Comparison of ENCODE assay signal across 8 cellular contexts in genomic region chr5:43037929-43038510, GRCh38. TPM values are rescaled to one million over a fixed set of nuclear protein-coding genes. Genes with fewer than 3 reads are reported as not detected.
DNase-seq lines count a peak whose midpoint lies in the region; ATAC-seq and TF ChIP-seq lines count a peak whose summit lies in the region.

No MANE protein-coding gene starts in this region.

- peak; percentile 71 for DNase-seq in AG10803 (ENCODE audit: low read depth)
- peak in 2 of 3 donors; percentile 36 to 56 for DNase-seq in Peyer's patch
- peak; percentile 79 for DNase-seq in dermis blood vessel endothelial cell
- DNase-seq in effector CD8-positive, alpha-beta T cell (lab: John Stamatoyannopoulos, UW) = no peak
- no peak for DNase-seq in HK-2 (ENCODE audit: unreplicated experiment)

- peak overlapping the region; percentile 54 for H3K4me3 ChIP-seq in AG10803 (ENCODE audit: low read length)
- peak overlapping the region; percentile 13 to 61 (median 33) for H3K4me3 ChIP-seq in Peyer's patch

- H3K4me1 Mint-ChIP-seq in nephron = peaks cover 43% of the 10 kb centered on the region

- no peak for TF ChIP-seq POLR2A in Peyer's patch (IDR thresholded peaks at IDR 0.05)

- peaks cover 7% of the 10 kb centered on the region for H3K9me3 Mint-ChIP-seq in nephron

- no peaks in the 10 kb centered on the region for H3K27me3 ChIP-seq in Peyer's patch

- H3K27ac Mint-ChIP-seq in nephron = no peak overlapping the region

- no peaks in the 10 kb centered on the region for H3K36me3 Mint-ChIP-seq in nephron (ENCODE audit: low read depth)

- no peak for TF ChIP-seq CTCF in AG10803 (conservative IDR thresholded peaks at IDR 0.05; ENCODE audit: low read length)
- no peak for TF ChIP-seq CTCF in Peyer's patch (IDR thresholded peaks at IDR 0.05)
- no peak for TF ChIP-seq CTCF in nephron (IDR thresholded peaks at IDR 0.05; ENCODE audit: unreplicated experiment in 3 of 3)

- peak overlapping the region; percentile 81 to 96 (median 94) for H3K27ac ChIP-seq in Peyer's patch

- H3K36me3 ChIP-seq in Peyer's patch = no peaks in the 10 kb centered on the region

- H3K4me1 ChIP-seq in Peyer's patch = peaks cover 0 to 14% (median 0%) of the 10 kb centered on the region in 4 donors

- peak overlapping the region; percentile 28 to 61 (median 33) for H3K4me3 Mint-ChIP-seq in nephron

- peaks cover 100% of the 10 kb centered on the region for H3K27me3 Mint-ChIP-seq in nephron (ENCODE audit: low read depth)

- H3K9me3 ChIP-seq in Peyer's patch = no peaks in the 10 kb centered on the region

- ATAC-seq in GM19463 (IDR thresholded peaks at IDR 0.05; ENCODE audit: unreplicated experiment) (peak; percentile 26), HG03139 (IDR thresholded peaks at IDR 0.05; ENCODE audit: unreplicated experiment) (no peak)

RNA-seq across cellular contexts. Expression of gene ANXA2R, which starts 2.1 kb away (rescaled TPM):
- total RNA-seq in Peyer's patch = 10 to 100 TPM in 1 of 4 donors, 1 to 10 TPM in 3; 3.9 to 18.2 (median 5.8) TPM
- total RNA-seq in dermis blood vessel endothelial cell = 7.7 and 7.8 TPM in 2 replicates

Comparison
In these comparisons a context has a peak if more than half of its experiments do, and no peak if none do; other contexts are left out.
1. DNase-seq: peak in AG10803 (single experiment), Peyer's patch (2 of 3) and dermis blood vessel endothelial cell (single experiment); none in effector CD8-positive, alpha-beta T cell (single experiment) and HK-2 (single experiment).